ENCODE assay signal across 1 cellular context in the genomic region with DNA sequence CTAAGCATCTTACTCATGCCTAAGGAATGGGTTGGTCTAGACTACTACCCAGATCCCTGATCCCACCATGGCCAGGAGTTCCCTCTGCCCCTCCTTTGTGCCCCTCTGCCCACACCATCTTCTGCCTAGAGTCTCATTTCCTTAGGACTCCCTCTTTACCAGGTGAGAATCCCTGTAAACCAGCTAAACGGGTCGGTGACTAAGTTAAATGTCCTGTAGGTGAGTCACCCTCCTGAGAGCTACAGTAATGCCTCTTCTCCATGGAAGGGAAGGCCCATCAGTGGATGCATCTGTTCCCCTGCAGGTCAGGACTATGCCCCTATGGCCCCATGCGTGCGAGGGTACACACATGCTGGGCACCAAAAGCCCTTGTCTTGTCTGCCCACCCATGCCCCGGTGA.
TF ChIP-seq lines count a peak whose summit lies in the region.

No MANE protein-coding gene starts in this region.

TF ChIP-seq in IMR-90, 13 proteins besides CTCF, POLR2A, EP300 and RAD21:
- TF ChIP-seq RCOR1 (IDR thresholded peaks at IDR 0.05; ENCODE audit: insufficient replicate concordance, low read length) (no peak), FOS (IDR thresholded peaks at IDR 0.05; ENCODE audit: low read depth, low read length) (no peak), MXI1 (IDR thresholded peaks at IDR 0.05; ENCODE audit: borderline replicate concordance, low read depth, low read length) (no peak), SMC3 (IDR thresholded peaks at IDR 0.05; ENCODE audit: low read depth, low read length) (no peak), MAZ (IDR thresholded peaks at IDR 0.05; ENCODE audit: borderline replicate concordance, low read depth, low read length) (no peak), NFE2L2 (IDR thresholded peaks at IDR 0.05; ENCODE audit: low read depth, low read length) (no peak), BHLHE40 (IDR thresholded peaks at IDR 0.05; ENCODE audit: low read depth, low read length) (no peak), RFX5 (IDR thresholded peaks at IDR 0.05; ENCODE audit: low read depth, low read length) (no peak), CEBPB (IDR thresholded peaks at IDR 0.05; ENCODE audit: low read depth, low read length) (no peak), CHD1 (IDR thresholded peaks at IDR 0.05; ENCODE audit: low read depth, low read length) (no peak), MAFK (IDR thresholded peaks at IDR 0.05; ENCODE audit: low read depth, low read length) (no peak)
- TF ChIP-seq, protein P1, sequence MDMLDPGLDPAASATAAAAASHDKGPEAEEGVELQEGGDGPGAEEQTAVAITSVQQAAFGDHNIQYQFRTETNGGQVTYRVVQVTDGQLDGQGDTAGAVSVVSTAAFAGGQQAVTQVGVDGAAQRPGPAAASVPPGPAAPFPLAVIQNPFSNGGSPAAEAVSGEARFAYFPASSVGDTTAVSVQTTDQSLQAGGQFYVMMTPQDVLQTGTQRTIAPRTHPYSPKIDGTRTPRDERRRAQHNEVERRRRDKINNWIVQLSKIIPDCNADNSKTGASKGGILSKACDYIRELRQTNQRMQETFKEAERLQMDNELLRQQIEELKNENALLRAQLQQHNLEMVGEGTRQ (IDR thresholded peaks at IDR 0.05; ENCODE audit: low read depth, low read length) = no peak
- TF ChIP-seq, protein P2, sequence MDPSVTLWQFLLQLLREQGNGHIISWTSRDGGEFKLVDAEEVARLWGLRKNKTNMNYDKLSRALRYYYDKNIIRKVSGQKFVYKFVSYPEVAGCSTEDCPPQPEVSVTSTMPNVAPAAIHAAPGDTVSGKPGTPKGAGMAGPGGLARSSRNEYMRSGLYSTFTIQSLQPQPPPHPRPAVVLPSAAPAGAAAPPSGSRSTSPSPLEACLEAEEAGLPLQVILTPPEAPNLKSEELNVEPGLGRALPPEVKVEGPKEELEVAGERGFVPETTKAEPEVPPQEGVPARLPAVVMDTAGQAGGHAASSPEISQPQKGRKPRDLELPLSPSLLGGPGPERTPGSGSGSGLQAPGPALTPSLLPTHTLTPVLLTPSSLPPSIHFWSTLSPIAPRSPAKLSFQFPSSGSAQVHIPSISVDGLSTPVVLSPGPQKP (IDR thresholded peaks at IDR 0.05; ENCODE audit: borderline replicate concordance, low read depth, low read length) = no peak
TF ChIP-seq in IMR-90: peak in this region for 0.
